Comparison of ENCODE assay signal across 8 cellular contexts in genomic region chr14:91373591-91374245, GRCh38. TPM values are rescaled to one million over a fixed set of nuclear protein-coding genes. Genes with fewer than 3 reads are reported as not detected.
DNase-seq lines count a peak whose midpoint lies in the region; ATAC-seq and TF ChIP-seq lines count a peak whose summit lies in the region.

No MANE protein-coding gene starts in this region.

- H3K4me1 Mint-ChIP-seq in activated CD4-positive, alpha-beta T cell treated with anti-CD3 and anti-CD28 coated beads, Interleukin-2, amount 10 ng/mL, durations not matched to agents 24 days and 14 days: peaks cover 94% of the 10 kb centered on the region

- peak overlapping the region; percentile 90 for H3K27ac Mint-ChIP-seq in activated CD4-positive, alpha-beta T cell treated with anti-CD3 and anti-CD28 coated beads, Interleukin-2, amount 10 ng/mL, durations not matched to agents 24 days and 14 days

- no peaks in the 10 kb centered on the region for H3K27me3 Mint-ChIP-seq in activated CD4-positive, alpha-beta T cell treated with anti-CD3 and anti-CD28 coated beads, Interleukin-2, amount 10 ng/mL, durations not matched to agents 24 days and 14 days

- H3K36me3 Mint-ChIP-seq in activated CD4-positive, alpha-beta T cell treated with anti-CD3 and anti-CD28 coated beads, Interleukin-2, amount 10 ng/mL, durations not matched to agents 24 days and 14 days (ENCODE audit: low read depth): peaks cover 23% of the 10 kb centered on the region

- TF ChIP-seq EP300 in neural cell (conservative IDR thresholded peaks at IDR 0.05; ENCODE audit: poor library complexity, severe bottlenecking): no peak

- H3K9ac ChIP-seq in neural cell (ENCODE audit: low read length) (peak overlapping the region; percentile 5), GM23248 (no peak overlapping the region)

- ATAC-seq in GM18502 (IDR thresholded peaks at IDR 0.05; ENCODE audit: poor library complexity, unreplicated experiment): peak; percentile 56
- ATAC-seq in GM21619 (IDR thresholded peaks at IDR 0.05; ENCODE audit: unreplicated experiment): peak; percentile 66

- H3K4me1 ChIP-seq in GM23248 (ENCODE audit: insufficient read depth): no peaks in the 10 kb centered on the region

- intact Hi-C loops in activated CD4-positive, alpha-beta T cell treated with anti-CD3 and anti-CD28 coated beads, Interleukin-2, amount 10 ng/mL, durations not matched to agents 24 days and 14 days (cut with micrococcal nuclease): loop anchor here (1.0 kb wide), 4 partner anchors 24 to 50 kb away; no protein-coding TSS in a partner anchor

- WGBS in GM23248 (ENCODE audit: low coverage in 1 of 2, low lambda C conversion rate in 2 of 2, missing lambda C conversion rate in 2 of 2), 2 experiments: 64 to 67% methylated on average over 11 of the region's 11 CpGs

- H3F3A ChIP-seq in neural cell (ENCODE audit: insufficient read depth, low read length, poor library complexity, severe bottlenecking) (no peaks in the 10 kb centered on the region), GM23248 (ENCODE audit: insufficient read depth) (no peaks in the 10 kb centered on the region)

- no peaks in the 10 kb centered on the region for H3K9me3 Mint-ChIP-seq in activated CD4-positive, alpha-beta T cell treated with anti-CD3 and anti-CD28 coated beads, Interleukin-2, amount 10 ng/mL, durations not matched to agents 24 days and 14 days

- peaks cover 44% of the 10 kb centered on the region for H3K79me2 ChIP-seq in neural cell (replicated peaks; ENCODE audit: insufficient read depth, low read length)
- no peaks in the 10 kb centered on the region for H3K79me2 ChIP-seq in GM23248 (ENCODE audit: insufficient read depth)

- no peak overlapping the region for H3K27ac ChIP-seq in neural cell (ENCODE audit: low read length)
- H3K27ac ChIP-seq in GM23248: no peak overlapping the region

- no peaks in the 10 kb centered on the region for H3K9me2 ChIP-seq in neural cell (ENCODE audit: insufficient read depth, low read length)
- H3K9me2 ChIP-seq in GM23248 (ENCODE audit: insufficient read depth): no peaks in the 10 kb centered on the region

- no peak for TF ChIP-seq CTCF in neural cell (IDR thresholded peaks at IDR 0.05; ENCODE audit: poor library complexity, severe bottlenecking)

- no peak overlapping the region for H3K4me2 ChIP-seq in neural cell (ENCODE audit: low read length)
- H3K4me2 ChIP-seq in GM23248 (ENCODE audit: unreplicated experiment): no peak overlapping the region

- TF ChIP-seq RAD21 in neural cell (conservative IDR thresholded peaks at IDR 0.05): no peak

- H4K20me1 ChIP-seq in neural cell (ENCODE audit: insufficient read depth) (no peaks in the 10 kb centered on the region), GM23248 (ENCODE audit: insufficient read depth) (no peaks in the 10 kb centered on the region)

- H3K36me3 ChIP-seq in neural cell (ENCODE audit: insufficient read depth, low read length) (no peaks in the 10 kb centered on the region), GM23248 (ENCODE audit: low read depth) (no peaks in the 10 kb centered on the region)

- H2AFZ ChIP-seq in neural cell (ENCODE audit: low read depth, low read length) (no peak overlapping the region), GM23248 (no peak overlapping the region)

- peak overlapping the region; percentile 80 for H3K4me3 Mint-ChIP-seq in activated CD4-positive, alpha-beta T cell treated with anti-CD3 and anti-CD28 coated beads, Interleukin-2, amount 10 ng/mL, durations not matched to agents 24 days and 14 days

- peak overlapping the region; percentile 35 for H3K4me3 ChIP-seq in Jurkat, Clone E6-1 (ENCODE audit: low read length)
- H3K4me3 ChIP-seq in neural cell (ENCODE audit: low read length) (no peak overlapping the region), GM23248 (no peak overlapping the region)

- H3K27me3 ChIP-seq in neural cell (ENCODE audit: insufficient read depth, low read depth, low read length) (no peaks in the 10 kb centered on the region), GM23248 (replicated peaks; ENCODE audit: insufficient read depth) (peaks cover 56% of the 10 kb centered on the region)

- DNase-seq in Jurkat, Clone E6-1 (ENCODE audit: low read depth, low spot score): no peak
- peak; percentile 84 for DNase-seq in activated CD4-positive, alpha-beta T cell treated with anti-CD3 and anti-CD28 coated beads, Interleukin-2, amount 10 ng/mL, durations not matched to agents 24 days and 14 days
- DNase-seq in OCI-M1 (lab: John Stamatoyannopoulos, UW) (no peak), GM23248 (no peak), SHP77 treated with DMSO at 0.1 percent for 48 hours (lab: John Stamatoyannopoulos, UW) (no peak)

- H3K9me3 ChIP-seq in neural cell (ENCODE audit: low read length) (no peaks in the 10 kb centered on the region), GM23248 (ENCODE audit: low read depth) (no peaks in the 10 kb centered on the region)

- in situ Hi-C loops in GM23248 (cut with MboI): no loop called here

TF ChIP-seq in neural cell, 6 proteins besides CTCF, POLR2A, EP300 and RAD21:
- TF ChIP-seq MXI1 (conservative IDR thresholded peaks at IDR 0.05; ENCODE audit: poor library complexity, severe bottlenecking): no peak
- no peak for TF ChIP-seq TAF1 (IDR thresholded peaks at IDR 0.05; ENCODE audit: low read depth)
- TF ChIP-seq REST (IDR thresholded peaks at IDR 0.05; ENCODE audit: borderline replicate concordance): no peak
- TF ChIP-seq POLR2AphosphoS5 (IDR thresholded peaks at IDR 0.05): no peak
- TF ChIP-seq SMC3 (conservative IDR thresholded peaks at IDR 0.05; ENCODE audit: poor library complexity): no peak
- TF ChIP-seq EZH2 (IDR thresholded peaks at IDR 0.05; ENCODE audit: borderline replicate concordance, insufficient read depth, low read length, poor library complexity, severe bottlenecking): no peak

RNA-seq across cellular contexts. Expression of gene CCDC88C, which starts 43.9 kb away (rescaled TPM):
- 52.9 TPM for polyA plus RNA-seq in Jurkat, Clone E6-1 (2012; ENCODE audit: insufficient read depth, insufficient read length)
- 79.7 and 89.9 TPM in 2 replicates for total RNA-seq in activated CD4-positive, alpha-beta T cell treated with anti-CD3 and anti-CD28 coated beads, Interleukin-2, amount 10 ng/mL, durations not matched to agents 24 days and 14 days
- polyA plus RNA-seq in neural cell (20.1 and 33.8 TPM in 2 replicates), GM23248 (2016; fragmentation: Nextera tagmentation; extraction: Ambion mirVana) (0.06 TPM in 1 of 2 replicates, not detected in the other)
- polyA minus RNA-seq in neural cell: 67.4 and 72.3 TPM in 2 replicates
- not detected in 2 replicates for total RNA-seq in GM23248 (2014; rRNA removed; shearing (Covaris generic))

Comparison
In these comparisons a context has a peak if more than half of its experiments do, and no peak if none do; other contexts are left out.
1. RNA of gene CCDC88C, which starts 43.9 kb away (total RNA-seq): 79.7 to 89.9 TPM in activated CD4-positive, alpha-beta T cell treated with anti-CD3 and anti-CD28 coated beads, Interleukin-2, amount 10 ng/mL, durations not matched to agents 24 days and 14 days; not detected in GM23248; every median in the first group is over 10 times any median in the second.